Comparison of ENCODE assay signal across 17 cellular contexts in the genomic region with DNA sequence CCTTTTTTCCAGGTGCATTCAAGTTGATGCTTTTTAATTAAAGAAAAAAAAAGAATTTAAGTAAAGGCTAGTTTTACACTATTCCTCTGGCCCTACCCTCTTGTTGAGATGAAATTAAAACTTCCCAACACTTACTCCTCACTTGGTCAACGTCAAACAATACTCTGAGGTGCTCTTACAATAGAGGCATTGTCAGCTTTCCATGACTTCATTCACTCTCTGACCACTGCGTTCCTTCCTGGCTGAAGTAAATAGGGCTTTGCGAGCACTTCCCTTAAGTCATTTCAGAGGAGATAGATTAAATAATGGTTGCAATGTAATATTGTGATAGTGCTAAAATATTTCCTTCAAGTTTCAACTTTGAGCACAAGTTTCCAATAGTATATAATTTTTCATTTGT.
DNase-seq lines count a peak whose midpoint lies in the region; ATAC-seq and FAIRE-seq lines count a peak whose summit lies in the region.
"Had no signal": no experiment of that assay in that cellular context is flagged by ENCODE, and none has a peak within 500 bp of the region (broad histone marks: within the 10 kb centered on the region; RNA-seq: fewer than 3 reads in every experiment).

No MANE protein-coding gene starts in this region.

- peak; percentile 67 for ATAC-seq in left colon
- no peak for ATAC-seq in HG03108 (IDR thresholded peaks at IDR 0.05; ENCODE audit: unreplicated experiment)
- ATAC-seq: CD8-positive, alpha-beta T cell; K562 had no signal

- no peak for FAIRE-seq in urothelium cell line (lab: Jason Lieb, UNC)
- FAIRE-seq: GM12891, H1, K562 had no signal

- DNase-seq in HT1080 (ENCODE audit: low read depth) (peak; percentile 69), astrocyte of the hippocampus (ENCODE audit: low read depth, low spot score) (peak; percentile 23), left colon (no peak), urothelium cell line (ENCODE audit: low spot score) (peak; percentile 23), NCI-H1694 treated with DMSO at 0.1 percent for 48 hours (lab: John Stamatoyannopoulos, UW) (no peak)
- DNase-seq in stimulated activated CD8-positive, alpha-beta memory T cell treated with anti-CD3 and anti-CD28 coated beads, Interleukin-4, amount 100 ng/mL, for 48 hours = no peak
- DNase-seq: CD8-positive, alpha-beta T cell; DMS53; NCI-H1105; NCI-H510A; NCI-H774; OCI-M1; SIG-M5 had no signal

- intact Hi-C loops in left colon (cut with DNase I, micrococcal nuclease) = no loop called here

Comparison
In these comparisons a context has a peak if more than half of its experiments do, and no peak if none do; other contexts are left out.
1. DNase-seq: peak in HT1080 (single experiment), astrocyte of the hippocampus (single experiment) and urothelium cell line (single experiment); none in left colon (0 of 2), NCI-H1694 treated with DMSO at 0.1 percent for 48 hours (single experiment) and stimulated activated CD8-positive, alpha-beta memory T cell treated with anti-CD3 and anti-CD28 coated beads, Interleukin-4, amount 100 ng/mL, for 48 hours (single experiment).